13 cellular contexts compared by ENCODE assay signal in genomic region chr2:37782721-37783438, GRCh38.
DNase-seq lines count a peak whose midpoint lies in the region; ATAC-seq and TF ChIP-seq lines count a peak whose summit lies in the region.
"Had no signal": no experiment of that assay in that cellular context is flagged by ENCODE, and none has a peak within 500 bp of the region (broad histone marks: within the 10 kb centered on the region; RNA-seq: fewer than 3 reads in every experiment).

No MANE protein-coding gene starts in this region.

- 50 to 73% (median 55%) methylated on average over 10 of the region's 10 CpGs for WGBS in psoas muscle, 3 donors

- H3K27me3 ChIP-seq in psoas muscle (ENCODE audit: insufficient read depth in 3 of 3, low read length in 2 of 3): no peaks in the 10 kb centered on the region
- H3K27me3 ChIP-seq: body of pancreas had no signal

- H3K4me1 ChIP-seq in psoas muscle: peaks cover 30% of the 10 kb centered on the region
- H3K4me1 ChIP-seq: body of pancreas had no signal

- TF ChIP-seq CTCF in coronary artery (IDR thresholded peaks at IDR 0.05): no peak
- TF ChIP-seq CTCF in psoas muscle (IDR thresholded peaks at IDR 0.05): no peak

- H3K9me3 ChIP-seq in psoas muscle: peaks cover 1% of the 10 kb centered on the region
- H3K9me3 ChIP-seq: body of pancreas had no signal

- H3K36me3 ChIP-seq in psoas muscle (ENCODE audit: insufficient read depth in 1 of 2, low read depth in 1 of 2): no peaks in the 10 kb centered on the region

- intact Hi-C loops in psoas muscle (cut with DNase I): no loop called here

- peak in 2 of 4 donors; percentile 34 to 46 for ATAC-seq in psoas muscle
- ATAC-seq in HG03442 (IDR thresholded peaks at IDR 0.05; ENCODE audit: unreplicated experiment): no peak
- no peak for ATAC-seq in GM18519 (IDR thresholded peaks at IDR 0.05; ENCODE audit: low FRiP score, unreplicated experiment)
- ATAC-seq: body of pancreas, K562 had no signal

- peak overlapping the region; percentile 64 to 80 for H3K27ac ChIP-seq in coronary artery
- H3K27ac ChIP-seq in psoas muscle: peak overlapping the region; percentile 73
- H3K27ac ChIP-seq: body of pancreas, skin epidermis had no signal

- H3K4me3 ChIP-seq in coronary artery (no peak overlapping the region), psoas muscle (no peak overlapping the region)
- H3K4me3 ChIP-seq: body of pancreas, K562, skin epidermis had no signal

- DNase-seq in DMS153 (lab: John Stamatoyannopoulos, UW): peak; percentile 90
- DNase-seq in NCI-H2029 treated with DMSO at 0.1 percent for 48 hours (lab: John Stamatoyannopoulos, UW): peak; percentile 83
- no peak for DNase-seq in coronary artery (ENCODE audit: low spot score)
- DNase-seq in psoas muscle: no peak
- no peak for DNase-seq in stimulated activated CD4-positive, alpha-beta T cell treated with anti-CD3 and anti-CD28 coated beads, Interleukin-12 subunit alpha, Interleukin-12 subunit beta, amount 100 ng/mL, for 4 hours
- DNase-seq in NOMO-1 treated with dmso at 0.1 percent for 144 hours (lab: John Stamatoyannopoulos, UW; ENCODE audit: unreplicated experiment): no peak
- DNase-seq: body of pancreas, C1 segment of cervical spinal cord, RPMI8226 had no signal

Comparison
In these comparisons a context has a peak if more than half of its experiments do, and no peak if none do; other contexts are left out.
1. DNase-seq: peak in DMS153 (single experiment) and NCI-H2029 treated with DMSO at 0.1 percent for 48 hours (single experiment); none in coronary artery (single experiment), psoas muscle (0 of 2), stimulated activated CD4-positive, alpha-beta T cell treated with anti-CD3 and anti-CD28 coated beads, Interleukin-12 subunit alpha, Interleukin-12 subunit beta, amount 100 ng/mL, for 4 hours (single experiment) and NOMO-1 treated with dmso at 0.1 percent for 144 hours (single experiment).